19 cellular contexts compared by ENCODE assay signal in the genomic region with DNA sequence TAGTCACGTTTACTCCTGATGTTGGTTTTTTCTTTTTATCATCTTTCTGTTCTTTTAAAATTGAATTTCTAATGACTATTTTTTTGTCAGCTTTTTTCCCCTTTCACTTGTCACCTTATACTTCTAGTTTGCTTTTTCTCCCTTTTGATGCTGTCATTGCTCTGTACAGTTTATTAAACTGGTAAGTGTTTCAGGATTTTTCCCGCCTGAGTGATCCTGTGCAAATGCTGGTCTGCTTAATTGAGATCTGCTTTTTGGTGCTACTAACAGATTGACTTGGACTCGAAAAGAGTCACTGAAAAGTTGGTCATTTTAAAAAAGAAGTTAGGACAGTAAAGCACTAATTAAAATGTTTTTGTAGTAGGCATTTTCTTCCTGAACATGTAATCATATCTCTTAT.
"Had no signal": no experiment of that assay in that cellular context is flagged by ENCODE, and none has a peak within 500 bp of the region (broad histone marks: within the 10 kb centered on the region; RNA-seq: fewer than 3 reads in every experiment).

No MANE protein-coding gene starts in this region.

- ATAC-seq: effector memory CD8-positive, alpha-beta T cell; left lobe of liver; mucosa of descending colon; naive thymus-derived CD8-positive, alpha-beta T cell; sciatic nerve; stimulated activated naive B cell treated with anti-CD40 and anti-IgM and Interleukin-4, amounts not matched to agents 10 μg/mL and 1 μg/mL and 100 μg/mL, for 72 hours; stimulated activated naive CD8-positive, alpha-beta T cell treated with anti-CD3 and anti-CD28 coated beads, Interleukin-15, amount 100 ng/mL, for 72 hours had no signal

- H3K36me3 ChIP-seq: esophagus squamous epithelium, pancreas, prostate gland, thoracic aorta, transverse colon had no signal

- FAIRE-seq: pancreas had no signal

- H3K27me3 ChIP-seq: esophagus squamous epithelium, hepatocyte, pancreas, transverse colon had no signal

- H3K4me3 ChIP-seq: esophagus squamous epithelium, hepatocyte, mucosa of descending colon, pancreas, prostate gland, thoracic aorta, transverse colon had no signal

- H3K4me1 ChIP-seq: esophagus squamous epithelium, pancreas, prostate gland, transverse colon had no signal

- H3K4me2 ChIP-seq: hepatocyte had no signal

- H2AFZ ChIP-seq: hepatocyte had no signal

- H3K27ac ChIP-seq: esophagus squamous epithelium, hepatocyte, pancreas, prostate gland, thoracic aorta, transverse colon had no signal

- H3K9me3 ChIP-seq: esophagus squamous epithelium, mucosa of descending colon, pancreas, prostate gland, thoracic aorta, transverse colon had no signal

- DNase-seq: cerebellar nuclear complex; effector memory CD8-positive, alpha-beta T cell; esophagus squamous epithelium; foreskin fibroblast; kidney glomerular epithelial cell; mammary epithelial cell; mucosa of descending colon; naive thymus-derived CD8-positive, alpha-beta T cell; pancreas; stimulated activated CD4-positive, alpha-beta T cell treated with anti-CD3 and anti-CD28 coated beads, Interleukin-2, amount 100 ng/mL, for 24 hours; stimulated activated CD4-positive, alpha-beta T cell treated with anti-CD3 and anti-CD28 coated beads, Interleukin-4, amount 100 ng/mL, for 4 hours; stimulated activated naive B cell treated with anti-CD40 and anti-IgM and Interleukin-4, amounts not matched to agents 10 μg/mL and 1 μg/mL and 100 μg/mL, for 72 hours; stimulated activated naive CD8-positive, alpha-beta T cell treated with anti-CD3 and anti-CD28 coated beads, Interleukin-15, amount 100 ng/mL, for 72 hours; transverse colon had no signal
